In the genomic region with DNA sequence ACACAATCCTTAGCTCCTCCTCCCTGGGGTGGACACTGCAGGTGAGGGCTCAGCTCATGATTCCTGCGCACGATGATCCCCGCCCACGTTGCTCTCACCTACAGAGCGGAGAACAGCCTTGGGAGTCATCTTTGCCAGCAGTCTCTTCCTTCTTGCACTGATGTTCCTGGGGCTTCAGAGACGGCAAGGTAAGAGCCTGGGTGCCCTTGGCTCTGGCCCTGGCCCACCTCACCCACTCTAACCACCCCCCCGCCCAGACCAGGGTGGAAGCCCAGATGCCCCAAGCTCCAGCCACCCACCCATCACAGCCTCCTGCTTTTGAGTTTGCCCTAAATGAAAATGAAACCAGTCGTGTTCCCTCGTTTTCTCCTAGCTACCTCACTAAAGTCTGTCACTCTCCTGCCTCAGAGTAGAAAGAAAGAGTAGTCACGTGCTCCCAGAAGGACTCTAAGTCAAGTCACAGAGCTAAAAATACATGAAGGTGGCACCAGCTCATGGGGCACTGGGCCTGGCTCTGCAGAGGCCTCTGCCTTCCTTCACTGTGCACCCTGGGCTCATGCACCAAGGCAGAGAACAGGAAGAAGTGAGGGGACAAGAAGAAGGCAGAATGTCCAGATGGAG, we compare ENCODE assay signal across 8 cellular contexts. TPM values are rescaled to one million over a fixed set of nuclear protein-coding genes. Genes with fewer than 3 reads are reported as not detected.
DNase-seq lines count a peak whose midpoint lies in the region; ATAC-seq, FAIRE-seq and TF ChIP-seq lines count a peak whose summit lies in the region.

No MANE protein-coding gene starts in this region.

- FAIRE-seq in H1 (lab: Jason Lieb, UNC) = no peak
- no peak for FAIRE-seq in small intestine (lab: Jason Lieb, UNC)

- TF ChIP-seq POLR2A in H1 (IDR thresholded peaks at IDR 0.05; ENCODE audit: control extremely low read depth in 1 of 2, low read depth in 2 of 2, low read length in 2 of 2) = no peak

- WGBS in H1 (ENCODE audit: extremely low coverage in 1 of 2, insufficient coverage in 1 of 2, insufficient read length in 1 of 2, insufficient replicate concordance in 2 of 2, low coverage in 1 of 2, low lambda C conversion rate in 2 of 2, missing lambda C conversion rate in 1 of 2), 2 experiments = 87% methylated on average over 10 of the region's 10 CpGs; no CpG with 5 or more reads in 1 of the 2 experiments
- 58 to 72% (median 69%) methylated on average over 10 of the region's 10 CpGs for WGBS in small intestine, 3 donors
- no CpG with 5 or more reads among the region's 10 CpGs for WGBS in trophoblast cell (ENCODE audit: extremely low coverage, insufficient coverage, insufficient read length)

- no peaks in the 10 kb centered on the region for H3K23me2 ChIP-seq in H1 (ENCODE audit: low read depth, low read length)

- peaks cover 68% of the 10 kb centered on the region for H3K4me1 Mint-ChIP-seq in T-helper 2 cell treated with Interferon-gamma antibody and Interleukin-4, amounts not matched to agents 5 μg/mL and 100 μg/mL, for 36 hours (ENCODE audit: low read depth)

- H2BK120ac ChIP-seq in H1 (replicated peaks; ENCODE audit: low read depth, low read length) = no peak overlapping the region
- H2BK120ac ChIP-seq in trophoblast cell (ENCODE audit: insufficient read depth, low read length, poor library complexity) = no peak overlapping the region

- H3K27me3 Mint-ChIP-seq in T-helper 2 cell treated with Interferon-gamma antibody and Interleukin-4, amounts not matched to agents 5 μg/mL and 100 μg/mL, for 36 hours (ENCODE audit: low read depth) = no peaks in the 10 kb centered on the region

- no peak overlapping the region for H4K8ac ChIP-seq in H1 (ENCODE audit: extremely low read depth, insufficient read depth, low read length)
- no peak overlapping the region for H4K8ac ChIP-seq in trophoblast cell (ENCODE audit: low read depth, low read length)

- no peaks in the 10 kb centered on the region for H3K9me3 ChIP-seq in H1 (ENCODE audit: insufficient read depth in 2 of 2, low read depth in 1 of 2, low read length in 1 of 2)
- no peaks in the 10 kb centered on the region for H3K9me3 ChIP-seq in small intestine (ENCODE audit: control insufficient read depth, low read depth)
- H3K9me3 ChIP-seq in trophoblast cell (ENCODE audit: insufficient read depth, low read depth, low read length) = peaks cover 3% of the 10 kb centered on the region

- H3K9ac ChIP-seq in H1 (replicated peaks in 1 of 4; ENCODE audit: extremely low read depth in 1 of 4, low read depth in 3 of 4, low read length in 3 of 4) (no peak overlapping the region), trophoblast cell (ENCODE audit: low read length) (no peak overlapping the region)

- no peak overlapping the region for H3K56ac ChIP-seq in H1 (replicated peaks; ENCODE audit: insufficient read length, low read depth, low read length)

- H4K20me1 ChIP-seq in H1 (replicated peaks in 1 of 2; ENCODE audit: control insufficient read depth in 1 of 2, insufficient read depth in 2 of 2, low read length in 2 of 2) = peaks cover 0 to 3% of the 10 kb centered on the region in 2 experiments

- TF ChIP-seq EP300 in H1 (IDR thresholded peaks at IDR 0.05; ENCODE audit: borderline replicate concordance in 1 of 2, low read depth in 2 of 2, low read length in 2 of 2) = no peak

- H3K4ac ChIP-seq in H1 (replicated peaks; ENCODE audit: insufficient read length, low read depth, low read length) = no peak overlapping the region
- H3K4ac ChIP-seq in trophoblast cell (ENCODE audit: low read depth, low read length) = no peak overlapping the region

- DNase-seq in T-helper 2 cell treated with Interferon-gamma antibody and Interleukin-4, amounts not matched to agents 5 μg/mL and 100 μg/mL, for 36 hours (ENCODE audit: low spot score) = no peak
- DNase-seq in H1 (ENCODE audit: low read depth in 1 of 2, low spot score in 2 of 2) (no peak), small intestine (no peak), glomerular visceral epithelial cell (ENCODE audit: extremely low spot score) (no peak), trophoblast cell (no peak), middle frontal gyrus (ENCODE audit: extremely low spot score, low spot score) (no peak)

- H3K79me2 ChIP-seq in H1 (ENCODE audit: control insufficient read depth in 1 of 2, insufficient read depth in 2 of 2, low read length in 2 of 2) (no peaks in the 10 kb centered on the region), trophoblast cell (ENCODE audit: control insufficient read depth, insufficient read depth, low read length, poor library complexity) (no peaks in the 10 kb centered on the region)

- peak overlapping the region; percentile 97 for H3K27ac Mint-ChIP-seq in T-helper 2 cell treated with Interferon-gamma antibody and Interleukin-4, amounts not matched to agents 5 μg/mL and 100 μg/mL, for 36 hours

- TF ChIP-seq CTCF in H1 (IDR thresholded peaks at IDR 0.05; ENCODE audit: control extremely low read depth in 1 of 3, insufficient read depth in 1 of 3, low read depth in 1 of 3, low read length in 3 of 3) = no peak

- H3K79me1 ChIP-seq in H1 (ENCODE audit: low read depth, low read length) (no peaks in the 10 kb centered on the region), trophoblast cell (ENCODE audit: low read length) (no peaks in the 10 kb centered on the region)

- H3K14ac ChIP-seq in H1 (ENCODE audit: insufficient read length) = no peak overlapping the region
- no peak overlapping the region for H3K14ac ChIP-seq in trophoblast cell (ENCODE audit: low read length)

- H2BK20ac ChIP-seq in H1 (ENCODE audit: low read length) = no peak overlapping the region

- H2BK12ac ChIP-seq in H1 (ENCODE audit: low read depth, low read length) (no peak overlapping the region), trophoblast cell (ENCODE audit: low read length) (no peak overlapping the region)

- no peak for ATAC-seq in HG02884 (IDR thresholded peaks at IDR 0.05; ENCODE audit: unreplicated experiment)

- CTCF ChIA-PET in H1 (lab: Charles Lee; ENCODE audit: partially characterized antibody) = interaction anchor here (1.0 to 10.5 kb wide), 9 partner anchors 9 to 133 kb away, joined by 3 to 202 read pairs (median 6); partner anchors contain the start of genes CD27, TAPBPL and VAMP1

- H4K91ac ChIP-seq in H1 (replicated peaks; ENCODE audit: insufficient read length, low read length) (no peak overlapping the region), trophoblast cell (ENCODE audit: low read depth, low read length) (no peak overlapping the region)

- no peak overlapping the region for H4K5ac ChIP-seq in H1 (ENCODE audit: insufficient read length, low read depth, low read length)

- POLR2A ChIA-PET in H1 (lab: Charles Lee; ENCODE audit: partially characterized antibody) = interaction anchor here (0.7 to 8.8 kb wide), 12 partner anchors 8 to 134 kb away, joined by 3 to 78 read pairs (median 4); partner anchors contain the start of genes CD27, MRPL51, TAPBPL and VAMP1

- H2BK5ac ChIP-seq in H1 (ENCODE audit: low read depth, low read length) (0 out of 2 replicates have a peak overlapping the region, but pooled peaks have one; percentile 24), trophoblast cell (ENCODE audit: low read depth, low read length, poor library complexity) (no peak overlapping the region)

- H3K36me3 Mint-ChIP-seq in T-helper 2 cell treated with Interferon-gamma antibody and Interleukin-4, amounts not matched to agents 5 μg/mL and 100 μg/mL, for 36 hours (ENCODE audit: low read depth) = peaks cover 80% of the 10 kb centered on the region

- H3K4me2 ChIP-seq in H1 (ENCODE audit: insufficient read depth in 1 of 2, low read depth in 2 of 2, low read length in 2 of 2) (no peak overlapping the region), trophoblast cell (ENCODE audit: low read length) (no peak overlapping the region)

- H3K27ac ChIP-seq in H1 (ENCODE audit: low read depth, low read length) = no peak overlapping the region
- H3K27ac ChIP-seq in small intestine (ENCODE audit: low read depth in 1 of 2, low read length in 1 of 2) = peak overlapping the region; percentile 78 to 95
- H3K27ac ChIP-seq in trophoblast cell (ENCODE audit: low read depth, low read length) = no peak overlapping the region

- H3K18ac ChIP-seq in H1 (ENCODE audit: extremely low read depth, low read length) (no peak overlapping the region), trophoblast cell (ENCODE audit: low read length) (no peak overlapping the region)

- H2AK5ac ChIP-seq in H1 (ENCODE audit: low read depth, low read length) = no peak overlapping the region
- H2AK5ac ChIP-seq in trophoblast cell (ENCODE audit: low read length) = no peak overlapping the region

- no peak overlapping the region for H4K12ac ChIP-seq in trophoblast cell (ENCODE audit: low read depth, low read length)

- H3K4me3 ChIP-seq in GM08714 (ENCODE audit: low read length) (peak overlapping the region; percentile 6; the same call in 1 of the 2 replicates), H1 (ENCODE audit: extremely low read depth in 1 of 4, insufficient read depth in 2 of 4, low read depth in 3 of 4, low read length in 4 of 4) (no peak overlapping the region), small intestine (ENCODE audit: low read depth in 1 of 2, low read length in 2 of 2) (no peak overlapping the region), trophoblast cell (ENCODE audit: low read depth, low read length) (no peak overlapping the region)

- H3K4me1 ChIP-seq in H1 (replicated peaks in 1 of 4; ENCODE audit: control insufficient read depth in 3 of 4, insufficient read depth in 4 of 4, low read length in 3 of 4) = no peaks in the 10 kb centered on the region
- H3K4me1 ChIP-seq in small intestine (ENCODE audit: control insufficient read depth in 2 of 2, insufficient read depth in 1 of 2, low read depth in 1 of 2, low read length in 1 of 2) = peaks cover 0 to 3% of the 10 kb centered on the region in 2 donors
- no peaks in the 10 kb centered on the region for H3K4me1 ChIP-seq in trophoblast cell (ENCODE audit: control insufficient read depth in 1 of 2, insufficient read depth in 2 of 2, low read length in 2 of 2)

- TF ChIP-seq RAD21 in H1 (IDR thresholded peaks at IDR 0.05 in 1 of 2, conservative IDR thresholded peaks at IDR 0.05 in 1 of 2; ENCODE audit: low read depth in 2 of 2, low read length in 2 of 2) = no peak

- H3K27me3 ChIP-seq in H1 (replicated peaks in 1 of 4; ENCODE audit: control insufficient read depth in 3 of 4, extremely low read depth in 1 of 4, insufficient read depth in 3 of 4, low read length in 3 of 4) (no peaks in the 10 kb centered on the region), small intestine (ENCODE audit: control insufficient read depth in 2 of 2, insufficient read depth in 2 of 2, low read length in 2 of 2) (no peaks in the 10 kb centered on the region), trophoblast cell (ENCODE audit: insufficient read depth, low read length) (no peaks in the 10 kb centered on the region)

- no peak overlapping the region for H2BK15ac ChIP-seq in H1 (ENCODE audit: low read length)

- H3K9me3 Mint-ChIP-seq in T-helper 2 cell treated with Interferon-gamma antibody and Interleukin-4, amounts not matched to agents 5 μg/mL and 100 μg/mL, for 36 hours = no peaks in the 10 kb centered on the region

- H3K36me3 ChIP-seq in H1 (ENCODE audit: control insufficient read depth in 2 of 4, insufficient read depth in 4 of 4, low read length in 3 of 4) (peaks cover 5 to 39% (median 26%) of the 10 kb centered on the region in 4 experiments), small intestine (ENCODE audit: control insufficient read depth in 2 of 2, insufficient read depth in 2 of 2, low read length in 2 of 2) (peaks cover 30 to 31% of the 10 kb centered on the region in 2 donors), trophoblast cell (ENCODE audit: control insufficient read depth in 1 of 2, insufficient read depth in 2 of 2, low read length in 2 of 2) (peaks cover 28 to 42% of the 10 kb centered on the region in 2 experiments)

- H3K4me3 Mint-ChIP-seq in T-helper 2 cell treated with Interferon-gamma antibody and Interleukin-4, amounts not matched to agents 5 μg/mL and 100 μg/mL, for 36 hours = peak overlapping the region; percentile 91

- H3K23ac ChIP-seq in H1 (ENCODE audit: insufficient read length) (no peak overlapping the region), trophoblast cell (ENCODE audit: low read length) (no peak overlapping the region)

- H2AFZ ChIP-seq in H1 (ENCODE audit: low read length) (no peak overlapping the region), trophoblast cell (ENCODE audit: insufficient read depth, low read length, poor library complexity) (no peak overlapping the region)

RNA-seq across cellular contexts. Expression of gene TAPBPL, which starts 9.0 kb away (rescaled TPM):
- total RNA-seq in H1 (2021; fragmentation: NEBNext Ultra II Directional; extraction: Animal tissue kit (Norgen Biotek cat#: 25700)) = 0.61 and 0.67 TPM in 2 replicates
- polyA plus RNA-seq in H1 (2011; rRNA removed) (1.5 and 1.6 TPM in 2 replicates), small intestine (10 to 100 TPM; 26.4 to 38.6 (median 31.5) TPM)
- polyA plus RNA-seq in H1 (2011; cell fraction: cytosol; rRNA removed) = 0.72 TPM
- 1.7 TPM for polyA plus RNA-seq in H1 (2011; cell fraction: nucleus; rRNA removed)
- 1.3 to 2.0 TPM (median 1.6 TPM) in 4 replicates for polyA plus RNA-seq in H1 (2012, experiment 1 of 2)
- 0.37 TPM for polyA plus RNA-seq in H1 (2012, experiment 2 of 2)
- polyA plus RNA-seq in H1 (2013, experiment 1 of 2) = 0.41 TPM
- polyA plus RNA-seq in H1 (2013, experiment 2 of 2) = 0.70 TPM
- polyA minus RNA-seq in H1 (2011; rRNA and poly(A)+ RNA removed) = 1.00 and 1.5 TPM in 2 replicates
- not detected for polyA minus RNA-seq in H1 (2011; cell fraction: cytosol; rRNA and poly(A)+ RNA removed)
- polyA minus RNA-seq in H1 (2011; cell fraction: nucleus; rRNA and poly(A)+ RNA removed) = 1.6 TPM
- 0.04 and 0.17 TPM in 2 replicates for polyA plus RNA-seq in trophoblast cell (2013)

RNA-seq across cellular contexts. Expression of gene VAMP1, which starts 9.6 kb away (rescaled TPM):
- 9.3 and 10.8 TPM in 2 replicates for total RNA-seq in H1 (2021; fragmentation: NEBNext Ultra II Directional; extraction: Animal tissue kit (Norgen Biotek cat#: 25700))
- polyA plus RNA-seq in H1 (2011; rRNA removed) (23.1 and 28.2 TPM in 2 replicates), small intestine (1 to 10 TPM; 1.6 to 5.8 (median 1.8) TPM)
- polyA plus RNA-seq in H1 (2011; cell fraction: cytosol; rRNA removed) = 32.5 TPM
- polyA plus RNA-seq in H1 (2011; cell fraction: nucleus; rRNA removed) = 132 TPM
- polyA plus RNA-seq in H1 (2012, experiment 1 of 2) = 14.8 to 22.9 TPM (median 21.4 TPM) in 4 replicates
- 7.8 TPM for polyA plus RNA-seq in H1 (2012, experiment 2 of 2)
- polyA plus RNA-seq in H1 (2013, experiment 1 of 2) = 13.7 TPM
- polyA plus RNA-seq in H1 (2013, experiment 2 of 2) = 13.4 TPM
- polyA minus RNA-seq in H1 (2011; rRNA and poly(A)+ RNA removed) = 12.5 and 12.6 TPM in 2 replicates
- polyA minus RNA-seq in H1 (2011; cell fraction: cytosol; rRNA and poly(A)+ RNA removed) = 15.7 TPM
- polyA minus RNA-seq in H1 (2011; cell fraction: nucleus; rRNA and poly(A)+ RNA removed) = 17.7 TPM
- polyA plus RNA-seq in trophoblast cell (2013) = 8.1 and 8.3 TPM in 2 replicates

RNA-seq across cellular contexts. Expression of gene CD27, which starts 16.1 kb away (rescaled TPM):
- 0.28 TPM in 1 of 2 replicates, not detected in the other for total RNA-seq in H1 (2021; fragmentation: NEBNext Ultra II Directional; extraction: Animal tissue kit (Norgen Biotek cat#: 25700))
- polyA plus RNA-seq in H1 (2011; rRNA removed) = 0.39 TPM in 2 replicates
- 0.30 TPM for polyA plus RNA-seq in H1 (2011; cell fraction: cytosol; rRNA removed)
- 0.19 TPM for polyA plus RNA-seq in H1 (2011; cell fraction: nucleus; rRNA removed)
- polyA plus RNA-seq in H1 (2012, experiment 1 of 2) = 0.31 to 0.60 TPM (median 0.42 TPM) in 4 replicates
- polyA plus RNA-seq in H1 (2012, experiment 2 of 2) = 0.31 TPM
- polyA plus RNA-seq in H1 (2013, experiment 1 of 2) = 0.18 TPM
- 0.13 TPM for polyA plus RNA-seq in H1 (2013, experiment 2 of 2)
- 0.22 and 0.60 TPM in 2 replicates for polyA minus RNA-seq in H1 (2011; rRNA and poly(A)+ RNA removed)
- polyA minus RNA-seq in H1 (2011; cell fraction: cytosol; rRNA and poly(A)+ RNA removed) = not detected
- polyA minus RNA-seq in H1 (2011; cell fraction: nucleus; rRNA and poly(A)+ RNA removed) = not detected
- polyA plus RNA-seq in small intestine = 10 to 100 TPM in 1 of 3 donors, 1 to 10 TPM in 1, under 1 TPM in 1; 0.45 to 16.2 (median 3.7) TPM
- polyA plus RNA-seq in trophoblast cell (2013) = not detected in 2 replicates

RNA-seq across cellular contexts. Expression of gene MRPL51, which starts 32.2 kb away (rescaled TPM):
- 318 and 331 TPM in 2 replicates for total RNA-seq in H1 (2021; fragmentation: NEBNext Ultra II Directional; extraction: Animal tissue kit (Norgen Biotek cat#: 25700))
- polyA plus RNA-seq in H1 (2011; rRNA removed) (101 and 119 TPM in 2 replicates), small intestine (100 to 1,000 TPM in 1 of 3 donors, 10 to 100 TPM in 2; 88.1 to 126 (median 89.5) TPM)
- polyA plus RNA-seq in H1 (2011; cell fraction: cytosol; rRNA removed) = 179 TPM
- polyA plus RNA-seq in H1 (2011; cell fraction: nucleus; rRNA removed) = 62.0 TPM
- 250 to 352 TPM (median 276 TPM) in 4 replicates for polyA plus RNA-seq in H1 (2012, experiment 1 of 2)
- 64.2 TPM for polyA plus RNA-seq in H1 (2012, experiment 2 of 2)
- polyA plus RNA-seq in H1 (2013, experiment 1 of 2) = 764 TPM
- 884 TPM for polyA plus RNA-seq in H1 (2013, experiment 2 of 2)
- polyA minus RNA-seq in H1 (2011; rRNA and poly(A)+ RNA removed) = 25.9 and 35.9 TPM in 2 replicates
- polyA minus RNA-seq in H1 (2011; cell fraction: cytosol; rRNA and poly(A)+ RNA removed) = 36.5 TPM
- polyA minus RNA-seq in H1 (2011; cell fraction: nucleus; rRNA and poly(A)+ RNA removed) = 27.2 TPM
- polyA plus RNA-seq in trophoblast cell (2013) = 534 and 575 TPM in 2 replicates

RNA-seq across cellular contexts. Expression of gene NCAPD2, which starts 33.0 kb away (rescaled TPM):
- total RNA-seq in H1 (2021; fragmentation: NEBNext Ultra II Directional; extraction: Animal tissue kit (Norgen Biotek cat#: 25700)) = 129 and 132 TPM in 2 replicates
- polyA plus RNA-seq in H1 (2011; rRNA removed) = 55.8 and 69.6 TPM in 2 replicates
- 80.8 TPM for polyA plus RNA-seq in H1 (2011; cell fraction: cytosol; rRNA removed)
- polyA plus RNA-seq in H1 (2011; cell fraction: nucleus; rRNA removed) = 136 TPM
- 87.4 to 104 TPM (median 95.1 TPM) in 4 replicates for polyA plus RNA-seq in H1 (2012, experiment 1 of 2)
- 28.6 TPM for polyA plus RNA-seq in H1 (2012, experiment 2 of 2)
- polyA plus RNA-seq in H1 (2013, experiment 1 of 2) = 55.8 TPM
- polyA plus RNA-seq in H1 (2013, experiment 2 of 2) = 51.4 TPM
- 177 and 197 TPM in 2 replicates for polyA minus RNA-seq in H1 (2011; rRNA and poly(A)+ RNA removed)
- 94.8 TPM for polyA minus RNA-seq in H1 (2011; cell fraction: cytosol; rRNA and poly(A)+ RNA removed)
- 106 TPM for polyA minus RNA-seq in H1 (2011; cell fraction: nucleus; rRNA and poly(A)+ RNA removed)
- 10 to 100 TPM in 2 of 3 donors, 1 to 10 TPM in 1; 6.5 to 30.9 (median 13.2) TPM for polyA plus RNA-seq in small intestine
- polyA plus RNA-seq in trophoblast cell (2013) = 39.3 and 41.7 TPM in 2 replicates

Comparison
In these comparisons a context has a peak if more than half of its experiments do, and no peak if none do; other contexts are left out.
1. H3K27ac ChIP-seq: peak in small intestine (2 of 2); none in H1 (single experiment) and trophoblast cell (single experiment).
2. RNA of gene TAPBPL, which starts 9.0 kb away (polyA plus RNA-seq): 26.4 to 38.6 TPM in small intestine; 0.37 to 2.0 TPM in H1; every median in the first group is over 4 times any median in the second.